Comparison of ENCODE assay signal across 21 cellular contexts in genomic region chr6:3444276-3445088, GRCh38. TPM values are rescaled to one million over a fixed set of nuclear protein-coding genes. Genes with fewer than 3 reads are reported as not detected.
DNase-seq lines count a peak whose midpoint lies in the region; FAIRE-seq and TF ChIP-seq lines count a peak whose summit lies in the region.
"Had no signal": no experiment of that assay in that cellular context is flagged by ENCODE, and none has a peak within 500 bp of the region (broad histone marks: within the 10 kb centered on the region; RNA-seq: fewer than 3 reads in every experiment).

No MANE protein-coding gene starts in this region.

- no peaks in the 10 kb centered on the region for H3K36me3 Mint-ChIP-seq in neural crest cell (ENCODE audit: low read depth)
- H3K36me3 Mint-ChIP-seq: CD8-positive, alpha-beta memory T cell had no signal

- H3K4me1 Mint-ChIP-seq in neural crest cell, result peaks cover 25% of the 10 kb centered on the region

- H3K4me3 Mint-ChIP-seq in neural crest cell, result peak overlapping the region; percentile 21
- H3K4me3 Mint-ChIP-seq: activated T-cell treated with anti-CD3 and anti-CD28 coated beads, Interleukin-2, amount 50 U/mL, for 72 hours; CD8-positive, alpha-beta memory T cell had no signal

- peak overlapping the region; percentile 7 for H3K27ac Mint-ChIP-seq in neural crest cell (ENCODE audit: unreplicated experiment)
- H3K27ac Mint-ChIP-seq: activated T-cell treated with anti-CD3 and anti-CD28 coated beads, Interleukin-2, amount 50 U/mL, for 72 hours; CD8-positive, alpha-beta memory T cell had no signal

- H3K27me3 Mint-ChIP-seq in neural crest cell (ENCODE audit: low read depth), result no peaks in the 10 kb centered on the region

- TF ChIP-seq POLR2A in GM12891 (IDR thresholded peaks at IDR 0.05; ENCODE audit: low read depth, low read length), result no peak

- FAIRE-seq in GM12891 (lab: Jason Lieb, UNC), result no peak

- peak; percentile 16 for DNase-seq in HT-29 (ENCODE audit: low spot score)
- DNase-seq in NCI-H524 (lab: John Stamatoyannopoulos, UW), result peak; percentile 45 to 87
- peak; percentile 23 for DNase-seq in cerebellum (ENCODE audit: low spot score)
- no peak for DNase-seq in neural crest cell (ENCODE audit: low read depth, low spot score)
- DNase-seq in NCI-H2107 (lab: John Stamatoyannopoulos, UW), result no peak
- DNase-seq in GM12891 (ENCODE audit: insufficient read length, low spot score), result no peak
- no peak for DNase-seq in CD1c-positive myeloid dendritic cell (ENCODE audit: extremely low spot score)
- DNase-seq: activated naive CD4-positive, alpha-beta T cell treated with anti-CD3 and anti-CD28 coated beads, Interleukin-2, amount 50 U/mL, for 16 hours; activated T-cell treated with anti-CD3 and anti-CD28 coated beads, Interleukin-2, amount 50 U/mL, for 72 hours; aorta; CD8-positive, alpha-beta memory T cell; cerebellar nuclear complex; DMS79 treated with DMSO at 0.1 percent for 48 hours; effector memory CD4-positive, alpha-beta T cell; left ventricle myocardium superior; NCI-H1436 treated with DMSO at 0.1 percent for 48 hours; NCI-H226; NK-92 treated with Interleukin-12 subunit alpha and Interleukin-12 subunit beta, amount 100 ng/mL, for 24 hours; psoas muscle; stimulated activated naive CD4-positive, alpha-beta T cell treated with Interleukin-2 at 50 U/mL for 16 hours; T1000 had no signal

- no peaks in the 10 kb centered on the region for H3K9me3 Mint-ChIP-seq in neural crest cell
- H3K9me3 Mint-ChIP-seq: activated T-cell treated with anti-CD3 and anti-CD28 coated beads, Interleukin-2, amount 50 U/mL, for 72 hours; CD8-positive, alpha-beta memory T cell had no signal

- no peak for TF ChIP-seq CTCF in neural crest cell (conservative IDR thresholded peaks at IDR 0.05)

TF ChIP-seq in GM12891, 5 proteins besides CTCF, POLR2A, EP300 and RAD21:
- TF ChIP-seq TAF1 (IDR thresholded peaks at IDR 0.05; ENCODE audit: low read depth, low read length), result no peak
- TF ChIP-seq POLR2AphosphoS5 (IDR thresholded peaks at IDR 0.05; ENCODE audit: low read depth, low read length), result no peak
- no peak for TF ChIP-seq POU2F2 (IDR thresholded peaks at IDR 0.05; ENCODE audit: low read depth, low read length)
- no peak for TF ChIP-seq SPI1 (IDR thresholded peaks at IDR 0.05; ENCODE audit: low read depth, low read length)
- TF ChIP-seq PAX5 (IDR thresholded peaks at IDR 0.05; ENCODE audit: insufficient read depth, low read length, severe bottlenecking), result no peak

RNA-seq across cellular contexts. Expression of gene SLC22A23, which starts 12.4 kb away (rescaled TPM):
- 7.5 and 10.8 TPM in 2 replicates for total RNA-seq in HT-29 (2014; rRNA removed; shearing (Covaris generic))
- total RNA-seq in cerebellum (40.4 TPM), neural crest cell (12.5 and 14.6 TPM in 2 replicates)
- 2.4 TPM for polyA plus RNA-seq in GM12891 (2012; ENCODE audit: low read depth, missing spikeins)

Comparison
In these comparisons a context has a peak if more than half of its experiments do, and no peak if none do; other contexts are left out.
1. DNase-seq: peak in HT-29 (single experiment), NCI-H524 (2 of 2) and cerebellum (single experiment); none in neural crest cell (single experiment), NCI-H2107 (single experiment), GM12891 (single experiment) and CD1c-positive myeloid dendritic cell (single experiment).